Comparison of ENCODE assay signal across 29 cellular contexts in genomic region chr2:125125902-125126301, GRCh38.
"Had no signal": no experiment of that assay in that cellular context is flagged by ENCODE, and none has a peak within 500 bp of the region (broad histone marks: within the 10 kb centered on the region; RNA-seq: fewer than 3 reads in every experiment).

No MANE protein-coding gene starts in this region.

- H3K27ac ChIP-seq: KMS-11, Peyer's patch, SJSA1 had no signal

- H3K4me3 ChIP-seq: Peyer's patch, SJSA1 had no signal

- H3K4me2 ChIP-seq: KMS-11, SK-N-SH had no signal

- H3K4me1 ChIP-seq: Peyer's patch, SJSA1 had no signal

- H3K27me3 ChIP-seq: Peyer's patch, SJSA1 had no signal

- DNase-seq: Karpas-422, NCI-H1048, NCI-H1092 treated with DMSO at 0.1 percent for 48 hours, NCI-H1105 treated with DMSO at 0.1 percent for 48 hours, NCI-H1417, NCI-H1436, NCI-H146, NCI-H1694, NCI-H187, NCI-H1930, NCI-H2029 treated with DMSO at 0.1 percent for 48 hours, NCI-H2227 treated with DMSO at 0.1 percent for 48 hours, NCI-H345, NCI-H446, NCI-H510A treated with DMSO at 0.1 percent for 48 hours, NCI-H524 treated with DMSO at 0.1 percent for 48 hours, NCI-H69, NCI-H748 treated with DMSO at 0.1 percent for 48 hours, NCI-H82, PC-3, Peyer's patch, Right ventricle myocardium superior, RPMI8226, SHP77 treated with DMSO at 0.1 percent for 48 hours, SK-N-SH, SW 1271, T-helper 1 cell had no signal

- ATAC-seq: PC-3 had no signal

- H3K9ac ChIP-seq: KMS-11, SK-N-SH had no signal

- H3K36me3 ChIP-seq: Peyer's patch, SJSA1 had no signal

- H3K9me3 ChIP-seq: Peyer's patch, SK-N-SH had no signal
